31 cellular contexts compared by ENCODE assay signal in the genomic region with DNA sequence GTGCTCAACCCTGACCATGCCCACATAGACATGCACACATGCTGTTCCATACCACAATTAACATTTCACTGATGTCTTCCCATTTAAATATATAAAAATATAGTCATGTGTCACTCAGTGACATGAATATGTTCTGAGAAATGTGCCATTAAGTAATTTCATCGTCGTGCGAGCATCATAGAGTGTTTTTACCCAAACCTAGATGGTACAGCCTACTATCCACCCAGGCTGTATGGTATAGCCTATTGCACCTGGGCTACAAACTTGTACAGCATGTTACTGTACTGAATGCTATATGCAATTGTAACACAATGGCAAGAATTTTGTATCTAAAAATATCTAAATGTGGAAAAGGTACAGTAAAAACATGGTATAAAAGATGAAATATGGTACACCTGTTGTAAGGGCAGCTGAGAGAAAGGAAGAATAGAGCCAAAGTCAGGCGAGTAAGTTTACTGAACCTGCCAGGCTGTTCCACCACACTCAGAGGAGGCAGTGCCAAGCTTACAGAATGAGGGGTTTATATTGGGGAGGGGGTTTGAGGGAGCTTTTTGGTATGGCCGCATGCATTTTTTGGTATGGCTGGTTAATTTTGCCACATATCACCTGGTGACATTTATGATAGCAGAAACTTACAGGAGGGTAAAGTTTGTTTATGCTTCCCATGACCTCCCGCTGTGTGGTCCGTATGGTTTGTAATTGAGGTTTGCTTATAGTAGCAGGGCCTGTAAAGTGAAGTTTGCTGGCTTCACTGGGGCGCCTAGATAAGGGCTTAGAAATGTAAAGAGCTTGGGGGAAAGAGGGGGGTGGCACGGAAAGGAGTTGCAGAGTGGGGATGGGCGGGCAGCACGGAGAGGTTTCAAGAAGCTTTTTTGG.
A peak's percentile ranks its signal among the peaks of the same experiment; 100 is the strongest.
DNase-seq lines count a peak whose midpoint lies in the region; ATAC-seq, FAIRE-seq and TF ChIP-seq lines count a peak whose summit lies in the region.
"Had no signal": no experiment of that assay in that cellular context is flagged by ENCODE, and none has a peak within 500 bp of the region (broad histone marks: within the 10 kb centered on the region; RNA-seq: fewer than 3 reads in every experiment).

No MANE protein-coding gene starts in this region.

- peak in 1 of 2 experiments; percentile 19; a peak in 2 of 4 replicates for TF ChIP-seq RAD21 in K562 (CRISPR knock-in tag; conservative IDR thresholded peaks at IDR 0.05 in 1 of 2, IDR thresholded peaks at IDR 0.05 in 1 of 2)

- in situ Hi-C loops in K562 (cut with MboI) = no loop called here

- no peaks in the 10 kb centered on the region for H3K4me1 Mint-ChIP-seq in activated CD8-positive, alpha-beta T cell treated with anti-CD3 and anti-CD28 coated beads, Interleukin-2, amount 10 ng/mL, durations not matched to agents 7 days and 5 days (ENCODE audit: low read depth)
- H3K4me1 Mint-ChIP-seq in activated CD8-positive, alpha-beta T cell treated with anti-CD3 and anti-CD28 coated beads for 36 hours (ENCODE audit: low read depth) = no peaks in the 10 kb centered on the region
- H3K4me1 Mint-ChIP-seq: stimulated activated effector memory CD8-positive, alpha-beta T cell treated with anti-CD3 and anti-CD28 coated beads, Interleukin-12 subunit alpha, Interleukin-12 subunit beta, amount 100 ng/mL, for 72 hours had no signal

- no peaks in the 10 kb centered on the region for H3K27me3 ChIP-seq in K562 (ENCODE audit: control insufficient read depth in 2 of 2, insufficient read depth in 2 of 2, low read length in 2 of 2)
- H3K27me3 ChIP-seq in iPS-15b (ENCODE audit: control insufficient read depth, insufficient read depth, low read length) = peaks cover 42% of the 10 kb centered on the region
- H3K27me3 ChIP-seq: gastrocnemius medialis had no signal

- peak; percentile 73; the same call in 1 of the 2 replicates for TF ChIP-seq EP300 in K562 (IDR thresholded peaks at IDR 0.05; ENCODE audit: low read length)

- H3K27me3 Mint-ChIP-seq in activated CD8-positive, alpha-beta T cell treated with anti-CD3 and anti-CD28 coated beads, Interleukin-2, amount 10 ng/mL, durations not matched to agents 7 days and 5 days (ENCODE audit: low read depth) = peaks cover 2% of the 10 kb centered on the region
- peaks cover 5% of the 10 kb centered on the region for H3K27me3 Mint-ChIP-seq in activated CD8-positive, alpha-beta T cell treated with anti-CD3 and anti-CD28 coated beads for 36 hours
- H3K27me3 Mint-ChIP-seq: type B pancreatic cell had no signal

- no peaks in the 10 kb centered on the region for H3K79me2 ChIP-seq in K562 (ENCODE audit: control insufficient read depth, insufficient read depth, low read length)

- CTCF ChIA-PET in activated CD8-positive, alpha-beta T cell treated with anti-CD3 and anti-CD28 coated beads, Interleukin-2, amount 10 ng/mL, durations not matched to agents 7 days and 5 days (lab: Charles Lee) = no interaction called here
- CTCF ChIA-PET in activated CD8-positive, alpha-beta T cell treated with anti-CD3 and anti-CD28 coated beads for 36 hours (lab: Charles Lee) = no interaction called here
- CTCF ChIA-PET in K562 (lab: Yijun Ruan, JAX; ENCODE audit: low intra/inter-chr PET ratio) = no interaction called here

- 30% methylated on average over 11 of the region's 11 CpGs for WGBS in K562 (ENCODE audit: insufficient coverage, low coverage, missing lambda C conversion rate)

- no peaks in the 10 kb centered on the region for H3K9me1 ChIP-seq in K562 (ENCODE audit: control insufficient read depth, insufficient read depth, low read length)

- peaks cover 14 to 50% of the 10 kb centered on the region in 2 experiments for H3K4me1 ChIP-seq in K562 (replicated peaks in 1 of 2; ENCODE audit: control insufficient read depth in 2 of 2, insufficient read depth in 2 of 2, low read length in 2 of 2)
- H3K4me1 ChIP-seq in iPS-15b (ENCODE audit: control insufficient read depth, insufficient read depth, low read length) = peaks cover 16% of the 10 kb centered on the region
- H3K4me1 ChIP-seq: gastrocnemius medialis had no signal

- no peaks in the 10 kb centered on the region for H3K36me3 ChIP-seq in K562 (ENCODE audit: control insufficient read depth, insufficient read depth, low read length)
- no peaks in the 10 kb centered on the region for H3K36me3 ChIP-seq in iPS-15b (ENCODE audit: control insufficient read depth, insufficient read depth, low read length)
- H3K36me3 ChIP-seq: BLaER1 treated with 17β-estradiol and CSF1 and Interleukin-3, amounts not matched to agents 10 nM and 100 nM; gastrocnemius medialis; WERI-Rb-1 had no signal

- peak; percentile 80 for FAIRE-seq in K562 (lab: Jason Lieb, UNC)
- FAIRE-seq: endometrium, G401.6, kidney had no signal

- H3K27ac ChIP-seq in K562 (ENCODE audit: extremely low read depth, low read depth, low read length) = peak overlapping the region; percentile 75
- H3K27ac ChIP-seq: 22Rv1; BLaER1 treated with 17β-estradiol and CSF1 and Interleukin-3, amounts not matched to agents 10 nM and 100 nM; gastrocnemius medialis; WERI-Rb-1 had no signal

- H3K4me3 Mint-ChIP-seq in activated CD8-positive, alpha-beta T cell treated with anti-CD3 and anti-CD28 coated beads, Interleukin-2, amount 10 ng/mL, durations not matched to agents 7 days and 5 days = no peak overlapping the region
- H3K4me3 Mint-ChIP-seq in activated CD8-positive, alpha-beta T cell treated with anti-CD3 and anti-CD28 coated beads for 36 hours = no peak overlapping the region
- H3K4me3 Mint-ChIP-seq: naive thymus-derived CD4-positive, alpha-beta T cell; stimulated activated effector memory CD8-positive, alpha-beta T cell treated with anti-CD3 and anti-CD28 coated beads, Interleukin-12 subunit alpha, Interleukin-12 subunit beta, amount 100 ng/mL, for 72 hours; T-helper 2 cell treated with Interferon-gamma antibody and Interleukin-4, amounts not matched to agents 5 μg/mL and 100 μg/mL, for 36 hours; type B pancreatic cell had no signal

- TF ChIP-seq CTCF in activated CD8-positive, alpha-beta T cell treated with anti-CD3 and anti-CD28 coated beads for 36 hours (IDR thresholded peaks at IDR 0.05) = no peak
- no peak for TF ChIP-seq CTCF in K562 (IDR thresholded peaks at IDR 0.05 in 2 of 3, conservative IDR thresholded peaks at IDR 0.05 in 1 of 3; ENCODE audit: insufficient read depth in 2 of 3, low read depth in 1 of 3, low read length in 3 of 3)

- H3K4me2 ChIP-seq in K562 (ENCODE audit: insufficient read depth, low read length) = peak overlapping the region; percentile 87

- intact Hi-C loops in activated CD8-positive, alpha-beta T cell treated with anti-CD3 and anti-CD28 coated beads for 36 hours (cut with micrococcal nuclease) = no loop called here
- intact Hi-C loops in K562 (cut with micrococcal nuclease) (no loop called here), posterior cingulate gyrus (cut with DNase I) (no loop called here), Right ventricle myocardium inferior (cut with DNase I) (no loop called here)

- no peaks in the 10 kb centered on the region for H3K36me3 Mint-ChIP-seq in activated CD8-positive, alpha-beta T cell treated with anti-CD3 and anti-CD28 coated beads, Interleukin-2, amount 10 ng/mL, durations not matched to agents 7 days and 5 days (ENCODE audit: low read depth)
- no peaks in the 10 kb centered on the region for H3K36me3 Mint-ChIP-seq in activated CD8-positive, alpha-beta T cell treated with anti-CD3 and anti-CD28 coated beads for 36 hours (ENCODE audit: low read depth)
- H3K36me3 Mint-ChIP-seq: activated naive CD4-positive, alpha-beta T cell treated with anti-CD3 and anti-CD28 coated beads, Interleukin-2, amount 50 U/mL, for 72 hours; naive thymus-derived CD4-positive, alpha-beta T cell; stimulated activated effector memory CD8-positive, alpha-beta T cell treated with anti-CD3 and anti-CD28 coated beads, Interleukin-12 subunit alpha, Interleukin-12 subunit beta, amount 100 ng/mL, for 72 hours; type B pancreatic cell had no signal

- peak; percentile 4 for DNase-seq in activated CD8-positive, alpha-beta T cell treated with anti-CD3 and anti-CD28 coated beads, Interleukin-2, amount 10 ng/mL, durations not matched to agents 7 days and 5 days
- no peak for DNase-seq in activated CD8-positive, alpha-beta T cell treated with anti-CD3 and anti-CD28 coated beads for 36 hours
- peak; percentile 48 to 90 (median 67) for DNase-seq in K562 (ENCODE audit: extremely low read depth in 1 of 4, low spot score in 3 of 4)
- DNase-seq in posterior cingulate gyrus = no peak
- DNase-seq in SIG-M5 treated with dmso at 0.1 percent for 504 hours (lab: John Stamatoyannopoulos, UW; ENCODE audit: unreplicated experiment) = no peak
- DNase-seq in Right ventricle myocardium inferior (ENCODE audit: missing footprints) = no peak
- DNase-seq: activated CD4-positive, alpha-beta T cell treated with anti-CD3 and anti-CD28 coated beads for 48 hours; activated effector memory CD4-positive, alpha-beta T cell treated with Interleukin-2 at 50 U/mL for 16 hours; amygdala; COR-L47; gastrocnemius medialis; kidney; naive thymus-derived CD4-positive, alpha-beta T cell; NCI-H1092; NCI-H187; NCI-H2171 treated with DMSO at 0.1 percent for 48 hours; NCI-H510A; occipital lobe; PC-3; substantia nigra; WERI-Rb-1 had no signal

- POLR2A ChIA-PET in activated CD8-positive, alpha-beta T cell treated with anti-CD3 and anti-CD28 coated beads, Interleukin-2, amount 10 ng/mL, durations not matched to agents 7 days and 5 days (lab: Charles Lee) = no interaction called here
- POLR2A ChIA-PET in activated CD8-positive, alpha-beta T cell treated with anti-CD3 and anti-CD28 coated beads for 36 hours (lab: Charles Lee) = no interaction called here
- POLR2A ChIA-PET in K562 (lab: Yijun Ruan, JAX) = interaction anchor here (0.6 to 1.8 kb wide), 5 partner anchors 11 to 54 kb away, joined by 3 to 6 read pairs (median 3); no protein-coding TSS in a partner anchor

- H3K4me3 ChIP-seq in K562 (peak overlapping the region; percentile 14; the same call in 1 of the 2 replicates), iPS-15b (ENCODE audit: low read depth, low read length) (peak overlapping the region; percentile 39)
- H3K4me3 ChIP-seq: BLaER1 treated with 17β-estradiol and CSF1 and Interleukin-3, amounts not matched to agents 10 nM and 100 nM; gastrocnemius medialis had no signal

- no peak overlapping the region for H3K27ac Mint-ChIP-seq in activated CD8-positive, alpha-beta T cell treated with anti-CD3 and anti-CD28 coated beads, Interleukin-2, amount 10 ng/mL, durations not matched to agents 7 days and 5 days
- no peak overlapping the region for H3K27ac Mint-ChIP-seq in activated CD8-positive, alpha-beta T cell treated with anti-CD3 and anti-CD28 coated beads for 36 hours
- H3K27ac Mint-ChIP-seq: activated naive CD4-positive, alpha-beta T cell treated with anti-CD3 and anti-CD28 coated beads, Interleukin-2, amount 50 U/mL, for 72 hours; naive thymus-derived CD4-positive, alpha-beta T cell; stimulated activated effector memory CD8-positive, alpha-beta T cell treated with anti-CD3 and anti-CD28 coated beads, Interleukin-12 subunit alpha, Interleukin-12 subunit beta, amount 100 ng/mL, for 72 hours; T-helper 2 cell treated with Interferon-gamma antibody and Interleukin-4, amounts not matched to agents 5 μg/mL and 100 μg/mL, for 36 hours; type B pancreatic cell had no signal

- H4K20me1 ChIP-seq in K562 (replicated peaks; ENCODE audit: control insufficient read depth, insufficient read depth, low read length) = no peaks in the 10 kb centered on the region

- TF ChIP-seq POLR2A in K562 (conservative IDR thresholded peaks at IDR 0.05) = no peak

- H3K9ac ChIP-seq in K562 (ENCODE audit: insufficient read depth in 1 of 2, low read depth in 2 of 2, low read length in 2 of 2) (peak overlapping the region in 1 of 2 experiments; percentile 55; a peak in 3 of 4 replicates), iPS-15b (ENCODE audit: low read depth, low read length) (no peak overlapping the region)
- H3K9ac ChIP-seq: BLaER1 treated with 17β-estradiol and CSF1 and Interleukin-3, amounts not matched to agents 10 nM and 100 nM had no signal

- no TSS peak for BruUV-seq in K562 (replicated peaks; lab: Mats Ljungman, UMichigan)

- H2AFZ ChIP-seq in K562 (ENCODE audit: low read depth, low read length) = peak overlapping the region; percentile 94

- H3K9me3 ChIP-seq in K562 (replicated peaks; ENCODE audit: control insufficient read depth, insufficient read depth, low read depth, low read length) (no peaks in the 10 kb centered on the region), iPS-15b (ENCODE audit: control insufficient read depth, insufficient read depth, low read length) (no peaks in the 10 kb centered on the region)
- H3K9me3 ChIP-seq: BLaER1 treated with 17β-estradiol and CSF1 and Interleukin-3, amounts not matched to agents 10 nM and 100 nM; gastrocnemius medialis had no signal

- no peaks in the 10 kb centered on the region for H3K9me3 Mint-ChIP-seq in activated CD8-positive, alpha-beta T cell treated with anti-CD3 and anti-CD28 coated beads, Interleukin-2, amount 10 ng/mL, durations not matched to agents 7 days and 5 days (ENCODE audit: insufficient read depth)
- H3K9me3 Mint-ChIP-seq in activated CD8-positive, alpha-beta T cell treated with anti-CD3 and anti-CD28 coated beads for 36 hours = no peaks in the 10 kb centered on the region
- H3K9me3 Mint-ChIP-seq: activated naive CD4-positive, alpha-beta T cell treated with anti-CD3 and anti-CD28 coated beads, Interleukin-2, amount 50 U/mL, for 72 hours; naive thymus-derived CD4-positive, alpha-beta T cell; stimulated activated effector memory CD8-positive, alpha-beta T cell treated with anti-CD3 and anti-CD28 coated beads, Interleukin-12 subunit alpha, Interleukin-12 subunit beta, amount 100 ng/mL, for 72 hours; T-helper 2 cell treated with Interferon-gamma antibody and Interleukin-4, amounts not matched to agents 5 μg/mL and 100 μg/mL, for 36 hours; type B pancreatic cell had no signal

- ATAC-seq in activated CD8-positive, alpha-beta T cell treated with anti-CD3 and anti-CD28 coated beads, Interleukin-2, amount 10 ng/mL, durations not matched to agents 7 days and 5 days = no peak
- ATAC-seq in activated CD8-positive, alpha-beta T cell treated with anti-CD3 and anti-CD28 coated beads for 36 hours = no peak
- ATAC-seq in K562 (peak; percentile 81), HG03442 (IDR thresholded peaks at IDR 0.05; ENCODE audit: unreplicated experiment) (no peak), Right ventricle myocardium inferior (no peak)
- ATAC-seq: activated naive CD4-positive, alpha-beta T cell treated with anti-CD3 and anti-CD28 coated beads, Interleukin-2, amount 50 U/mL, for 72 hours; gastrocnemius medialis; naive thymus-derived CD4-positive, alpha-beta T cell; PC-3; stimulated activated effector memory CD8-positive, alpha-beta T cell treated with anti-CD3 and anti-CD28 coated beads, Interleukin-12 subunit alpha, Interleukin-12 subunit beta, amount 100 ng/mL, for 72 hours had no signal

Comparison
In these comparisons a context has a peak if more than half of its experiments do, and no peak if none do; other contexts are left out.
1. DNase-seq: peak in activated CD8-positive, alpha-beta T cell treated with anti-CD3 and anti-CD28 coated beads, Interleukin-2, amount 10 ng/mL, durations not matched to agents 7 days and 5 days (single experiment) and K562 (4 of 4); none in activated CD8-positive, alpha-beta T cell treated with anti-CD3 and anti-CD28 coated beads for 36 hours (single experiment), posterior cingulate gyrus (0 of 10), SIG-M5 treated with dmso at 0.1 percent for 504 hours (single experiment) and Right ventricle myocardium inferior (single experiment).